15 cellular contexts compared by ENCODE assay signal in genomic region chr11:35934981-35935380, GRCh38. TPM values are rescaled to one million over a fixed set of nuclear protein-coding genes. Genes with fewer than 3 reads are reported as not detected.
DNase-seq lines count a peak whose midpoint lies in the region; ATAC-seq and TF ChIP-seq lines count a peak whose summit lies in the region.
"Had no signal": no experiment of that assay in that cellular context is flagged by ENCODE, and none has a peak within 500 bp of the region (broad histone marks: within the 10 kb centered on the region; RNA-seq: fewer than 3 reads in every experiment).

No MANE protein-coding gene starts in this region.

- H3K9me3 ChIP-seq in right cardiac atrium (ENCODE audit: control insufficient read depth, low read length), result no peaks in the 10 kb centered on the region
- no peaks in the 10 kb centered on the region for H3K9me3 ChIP-seq in psoas muscle
- peaks cover 2% of the 10 kb centered on the region for H3K9me3 ChIP-seq in aorta (ENCODE audit: control insufficient read depth, low read length)
- H3K9me3 ChIP-seq in esophagus squamous epithelium, result no peaks in the 10 kb centered on the region

- intact Hi-C loops in right cardiac atrium (cut with DNase I) (no loop called here), left ventricle myocardium superior (cut with micrococcal nuclease) (no loop called here), psoas muscle (cut with DNase I) (no loop called here), aorta (cut with DNase I) (no loop called here), esophagus squamous epithelium (cut with DNase I) (no loop called here)

- no peak overlapping the region for H3K4me3 ChIP-seq in right cardiac atrium (ENCODE audit: low read length)
- H3K4me3 ChIP-seq in psoas muscle, result no peak overlapping the region
- no peak overlapping the region for H3K4me3 ChIP-seq in aorta (ENCODE audit: low read length in 2 of 2)
- no peak overlapping the region for H3K4me3 ChIP-seq in esophagus squamous epithelium
- H3K4me3 ChIP-seq: GM23248 had no signal

- H3K4me1 ChIP-seq in right cardiac atrium (ENCODE audit: control insufficient read depth, insufficient read depth, low read length) (peaks cover 10% of the 10 kb centered on the region), psoas muscle (peaks cover 14% of the 10 kb centered on the region), aorta (ENCODE audit: control insufficient read depth in 1 of 2, insufficient read depth in 2 of 2, low read length in 2 of 2) (no peaks in the 10 kb centered on the region), esophagus squamous epithelium (peaks cover 0 to 5% (median 0%) of the 10 kb centered on the region in 3 donors)

- H3K27me3 ChIP-seq in right cardiac atrium (ENCODE audit: control insufficient read depth, insufficient read depth) (no peaks in the 10 kb centered on the region), psoas muscle (ENCODE audit: insufficient read depth in 3 of 3, low read length in 2 of 3) (no peaks in the 10 kb centered on the region), aorta (ENCODE audit: control insufficient read depth in 1 of 2, insufficient read depth in 2 of 2, low read length in 1 of 2) (no peaks in the 10 kb centered on the region), esophagus squamous epithelium (no peaks in the 10 kb centered on the region)

- WGBS in right cardiac atrium, result 44% methylated on average over 4 of the region's 4 CpGs
- 10 to 16% (median 15%) methylated on average over 4 of the region's 4 CpGs for WGBS in psoas muscle, 3 donors
- 19 to 22% methylated on average over 4 of the region's 4 CpGs for WGBS in aorta, 2 donors
- 68 to 74% methylated on average over 4 of the region's 4 CpGs for WGBS in esophagus squamous epithelium, 2 donors

- TF ChIP-seq POLR2A in esophagus squamous epithelium (IDR thresholded peaks at IDR 0.05), result no peak

- peak in 2 of 3 donors; percentile 41 to 52 for DNase-seq in right cardiac atrium
- DNase-seq in left ventricle myocardium superior, result no peak
- DNase-seq in psoas muscle, result peak in 1 of 2 donors; percentile 17
- DNase-seq in aorta, result no peak
- DNase-seq in esophagus squamous epithelium (lab: John Stamatoyannopoulos, UW), result no peak
- DNase-seq: C1 segment of cervical spinal cord; Calu3; CD4-positive, alpha-beta memory T cell; COR-L47; DMS153; DND-41; GM23248; H7 had no signal

- ATAC-seq in right cardiac atrium (peak; percentile 58 to 74), left ventricle myocardium superior (no peak), psoas muscle (peak; percentile 61 to 83 (median 80)), aorta (ENCODE audit: low FRiP score) (peak; percentile 54), GM21737 (IDR thresholded peaks at IDR 0.05; ENCODE audit: unreplicated experiment) (no peak)
- ATAC-seq: HCT116 had no signal

- no peak overlapping the region for H3K27ac ChIP-seq in right cardiac atrium (ENCODE audit: low read length)
- no peak overlapping the region for H3K27ac ChIP-seq in psoas muscle
- no peak overlapping the region for H3K27ac ChIP-seq in aorta (ENCODE audit: low read depth in 1 of 2, low read length in 2 of 2)
- no peak overlapping the region for H3K27ac ChIP-seq in esophagus squamous epithelium
- H3K27ac ChIP-seq: GM23248 had no signal

- H3K36me3 ChIP-seq in psoas muscle (ENCODE audit: insufficient read depth in 1 of 2, low read depth in 1 of 2) (no peaks in the 10 kb centered on the region), aorta (ENCODE audit: control insufficient read depth in 1 of 2, insufficient read depth in 2 of 2, low read length in 1 of 2) (no peaks in the 10 kb centered on the region), esophagus squamous epithelium (no peaks in the 10 kb centered on the region)

- TF ChIP-seq CTCF in psoas muscle (IDR thresholded peaks at IDR 0.05) (no peak), esophagus squamous epithelium (IDR thresholded peaks at IDR 0.05) (no peak)

RNA-seq across cellular contexts. Expression of gene LDLRAD3, which starts 8.9 kb away (rescaled TPM):
- 1 to 10 TPM; 3.0 to 7.0 (median 3.6) TPM for total RNA-seq in right cardiac atrium
- polyA plus RNA-seq in right cardiac atrium, result 1.8 TPM
- total RNA-seq in left ventricle myocardium superior, result 1.6 TPM
- 10 to 100 TPM in 2 of 4 donors, 1 to 10 TPM in 2; 5.9 to 16.0 (median 9.6) TPM for total RNA-seq in psoas muscle
- polyA plus RNA-seq in psoas muscle, result 10 to 100 TPM in 2 of 3 donors, 1 to 10 TPM in 1; 8.8 to 20.7 (median 18.0) TPM
- 10 to 100 TPM; 16.2 to 19.6 TPM for total RNA-seq in aorta
- 1 to 10 TPM; 2.3 to 5.5 TPM for polyA plus RNA-seq in aorta
- 10 to 100 TPM in 1 of 4 donors, 1 to 10 TPM in 3; 5.0 to 16.8 (median 8.2) TPM for total RNA-seq in esophagus squamous epithelium
- total RNA-seq: CD4-positive, alpha-beta memory T cell had no signal
- polyA plus RNA-seq: CD4-positive, alpha-beta memory T cell had no signal

Comparison
In these comparisons a context has a peak if more than half of its experiments do, and no peak if none do; other contexts are left out.
1. ATAC-seq: peak in right cardiac atrium (2 of 2), psoas muscle (4 of 4) and aorta (single experiment); none in left ventricle myocardium superior (single experiment) and GM21737 (single experiment).
2. DNase-seq: peak in right cardiac atrium (2 of 3); none in left ventricle myocardium superior (single experiment), aorta (0 of 2) and esophagus squamous epithelium (single experiment).